In the genomic region with DNA sequence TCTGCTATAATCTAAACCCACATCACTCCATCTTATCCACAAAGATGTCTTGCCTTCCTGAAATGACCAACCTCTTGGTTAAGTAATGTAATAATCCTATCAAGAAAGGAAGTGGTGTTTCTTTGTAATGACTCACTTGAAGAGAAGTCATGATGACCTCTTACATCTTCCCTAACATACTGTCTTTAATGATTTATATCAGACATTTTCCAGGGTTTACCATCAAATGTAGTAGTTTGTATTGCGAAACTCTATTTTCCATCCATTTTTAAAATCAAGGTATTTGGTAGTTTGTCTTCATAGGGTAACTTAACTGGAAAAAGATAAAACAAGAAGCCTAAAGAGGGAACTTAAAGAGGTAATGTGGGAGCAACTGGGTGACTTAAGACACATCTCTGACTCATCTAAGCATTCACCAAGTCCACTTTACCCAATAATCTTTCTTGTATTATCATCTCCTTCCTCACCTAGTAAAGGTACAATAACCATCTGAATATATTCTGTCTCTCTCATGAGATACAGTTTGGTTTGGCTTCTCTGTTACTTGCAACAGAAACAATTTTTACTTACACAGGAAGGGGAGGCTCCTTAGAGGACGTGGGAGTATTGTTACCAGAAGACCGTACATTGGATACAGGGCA, we compare ENCODE assay signal across 1 cellular context.
TF ChIP-seq lines count a peak whose summit lies in the region.

No MANE protein-coding gene starts in this region.

TF ChIP-seq in HCT116, 20 proteins besides CTCF, POLR2A, EP300 and RAD21 (continued from another document):
- TF ChIP-seq, protein P1, sequence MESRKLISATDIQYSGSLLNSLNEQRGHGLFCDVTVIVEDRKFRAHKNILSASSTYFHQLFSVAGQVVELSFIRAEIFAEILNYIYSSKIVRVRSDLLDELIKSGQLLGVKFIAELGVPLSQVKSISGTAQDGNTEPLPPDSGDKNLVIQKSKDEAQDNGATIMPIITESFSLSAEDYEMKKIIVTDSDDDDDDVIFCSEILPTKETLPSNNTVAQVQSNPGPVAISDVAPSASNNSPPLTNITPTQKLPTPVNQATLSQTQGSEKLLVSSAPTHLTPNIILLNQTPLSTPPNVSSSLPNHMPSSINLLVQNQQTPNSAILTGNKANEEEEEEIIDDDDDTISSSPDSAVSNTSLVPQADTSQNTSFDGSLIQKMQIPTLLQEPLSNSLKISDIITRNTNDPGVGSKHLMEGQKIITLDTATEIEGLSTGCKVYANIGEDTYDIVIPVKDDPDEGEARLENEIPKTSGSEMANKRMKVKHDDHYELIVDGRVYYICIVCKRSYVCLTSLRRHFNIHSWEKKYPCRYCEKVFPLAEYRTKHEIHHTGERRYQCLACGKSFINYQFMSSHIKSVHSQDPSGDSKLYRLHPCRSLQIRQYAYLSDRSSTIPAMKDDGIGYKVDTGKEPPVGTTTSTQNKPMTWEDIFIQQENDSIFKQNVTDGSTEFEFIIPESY (IDR thresholded peaks at IDR 0.05; ENCODE audit: extremely low read depth, insufficient replicate concordance, low read length), result no peak
- TF ChIP-seq EZH2phosphoT487 (IDR thresholded peaks at IDR 0.05; ENCODE audit: borderline replicate concordance), result no peak
- TF ChIP-seq CEBPB (IDR thresholded peaks at IDR 0.05; ENCODE audit: low read depth), result peak; percentile 63; the same call in 1 of the 2 replicates
- peak; percentile 27; the same call in 1 of the 2 replicates for TF ChIP-seq SP1 (IDR thresholded peaks at IDR 0.05; ENCODE audit: low read depth)
- TF ChIP-seq ZFX (IDR thresholded peaks at IDR 0.05), result no peak
- TF ChIP-seq CBX3 (IDR thresholded peaks at IDR 0.05; ENCODE audit: low read depth), result no peak
- no peak for TF ChIP-seq ELF1 (IDR thresholded peaks at IDR 0.05; ENCODE audit: borderline replicate concordance, low read depth)
- TF ChIP-seq FOSL1 (IDR thresholded peaks at IDR 0.05; ENCODE audit: low read depth), result peak; percentile 26; the same call in 1 of the 2 replicates
- TF ChIP-seq, protein P2, sequence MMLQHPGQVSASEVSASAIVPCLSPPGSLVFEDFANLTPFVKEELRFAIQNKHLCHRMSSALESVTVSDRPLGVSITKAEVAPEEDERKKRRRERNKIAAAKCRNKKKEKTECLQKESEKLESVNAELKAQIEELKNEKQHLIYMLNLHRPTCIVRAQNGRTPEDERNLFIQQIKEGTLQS (IDR thresholded peaks at IDR 0.05), result no peak
- TF ChIP-seq EGR1 (IDR thresholded peaks at IDR 0.05; ENCODE audit: low read depth), result no peak
- TF ChIP-seq, protein P3, sequence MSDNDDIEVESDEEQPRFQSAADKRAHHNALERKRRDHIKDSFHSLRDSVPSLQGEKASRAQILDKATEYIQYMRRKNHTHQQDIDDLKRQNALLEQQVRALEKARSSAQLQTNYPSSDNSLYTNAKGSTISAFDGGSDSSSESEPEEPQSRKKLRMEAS (IDR thresholded peaks at IDR 0.05), result no peak
- no peak for TF ChIP-seq TCF7L2 (IDR thresholded peaks at IDR 0.05; ENCODE audit: borderline replicate concordance, extremely low read depth, insufficient read depth, insufficient read length)
- TF ChIP-seq YY1 (IDR thresholded peaks at IDR 0.05; ENCODE audit: extremely low read depth, insufficient replicate concordance, low read depth, low read length), result no peak
- TF ChIP-seq, protein P4, sequence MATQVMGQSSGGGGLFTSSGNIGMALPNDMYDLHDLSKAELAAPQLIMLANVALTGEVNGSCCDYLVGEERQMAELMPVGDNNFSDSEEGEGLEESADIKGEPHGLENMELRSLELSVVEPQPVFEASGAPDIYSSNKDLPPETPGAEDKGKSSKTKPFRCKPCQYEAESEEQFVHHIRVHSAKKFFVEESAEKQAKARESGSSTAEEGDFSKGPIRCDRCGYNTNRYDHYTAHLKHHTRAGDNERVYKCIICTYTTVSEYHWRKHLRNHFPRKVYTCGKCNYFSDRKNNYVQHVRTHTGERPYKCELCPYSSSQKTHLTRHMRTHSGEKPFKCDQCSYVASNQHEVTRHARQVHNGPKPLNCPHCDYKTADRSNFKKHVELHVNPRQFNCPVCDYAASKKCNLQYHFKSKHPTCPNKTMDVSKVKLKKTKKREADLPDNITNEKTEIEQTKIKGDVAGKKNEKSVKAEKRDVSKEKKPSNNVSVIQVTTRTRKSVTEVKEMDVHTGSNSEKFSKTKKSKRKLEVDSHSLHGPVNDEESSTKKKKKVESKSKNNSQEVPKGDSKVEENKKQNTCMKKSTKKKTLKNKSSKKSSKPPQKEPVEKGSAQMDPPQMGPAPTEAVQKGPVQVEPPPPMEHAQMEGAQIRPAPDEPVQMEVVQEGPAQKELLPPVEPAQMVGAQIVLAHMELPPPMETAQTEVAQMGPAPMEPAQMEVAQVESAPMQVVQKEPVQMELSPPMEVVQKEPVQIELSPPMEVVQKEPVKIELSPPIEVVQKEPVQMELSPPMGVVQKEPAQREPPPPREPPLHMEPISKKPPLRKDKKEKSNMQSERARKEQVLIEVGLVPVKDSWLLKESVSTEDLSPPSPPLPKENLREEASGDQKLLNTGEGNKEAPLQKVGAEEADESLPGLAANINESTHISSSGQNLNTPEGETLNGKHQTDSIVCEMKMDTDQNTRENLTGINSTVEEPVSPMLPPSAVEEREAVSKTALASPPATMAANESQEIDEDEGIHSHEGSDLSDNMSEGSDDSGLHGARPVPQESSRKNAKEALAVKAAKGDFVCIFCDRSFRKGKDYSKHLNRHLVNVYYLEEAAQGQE (IDR thresholded peaks at IDR 0.05; ENCODE audit: low read depth), result no peak
- no peak for TF ChIP-seq EZH2 (IDR thresholded peaks at IDR 0.05)
- TF ChIP-seq SRF (IDR thresholded peaks at IDR 0.05; ENCODE audit: low read depth), result no peak
- TF ChIP-seq ZNF274 (IDR thresholded peaks at IDR 0.05; ENCODE audit: low read depth, low read length), result no peak
- TF ChIP-seq JUND (IDR thresholded peaks at IDR 0.05), result peak; percentile 36; the same call in 1 of the 2 replicates
